In genomic region chr6:166165558-166166313, GRCh38 we compare ENCODE assay signal across 19 cellular contexts. TPM values are rescaled to one million over a fixed set of nuclear protein-coding genes. Genes with fewer than 3 reads are reported as not detected.
A peak's percentile ranks its signal among the peaks of the same experiment; 100 is the strongest.
DNase-seq lines count a peak whose midpoint lies in the region; ATAC-seq, FAIRE-seq and TF ChIP-seq lines count a peak whose summit lies in the region.
"Had no signal": no experiment of that assay in that cellular context is flagged by ENCODE, and none has a peak within 500 bp of the region (broad histone marks: within the 10 kb centered on the region; RNA-seq: fewer than 3 reads in every experiment).

No MANE protein-coding gene starts in this region.

- no peak overlapping the region for H2BK120ac ChIP-seq in H9 (ENCODE audit: low read depth, low read length, poor library complexity, severe bottlenecking)
- H2BK120ac ChIP-seq in mesendoderm (ENCODE audit: low read depth, low read length): no peak overlapping the region

- intact Hi-C loops in K562 (cut with micrococcal nuclease): no loop called here

- POLR2A ChIA-PET in K562 (lab: Yijun Ruan, JAX): no interaction called here

- H2AFZ ChIP-seq in H9 (ENCODE audit: low read length): no peak overlapping the region
- H2AFZ ChIP-seq in K562 (ENCODE audit: low read depth, low read length): no peak overlapping the region

- peak; percentile 57 for FAIRE-seq in K562 (lab: Jason Lieb, UNC)
- FAIRE-seq: RCC 7860 had no signal

- no peak overlapping the region for H3K18ac ChIP-seq in H9 (ENCODE audit: insufficient read length, low read depth, low read length)
- H3K18ac ChIP-seq in mesendoderm (ENCODE audit: low read length): no peak overlapping the region

- ATAC-seq in K562: no peak
- ATAC-seq: CD8-positive, alpha-beta T cell; SK-N-SH treated with all-trans-retinoic acid at 6 μM for 48 hours had no signal

- BruUV-seq in K562 (replicated peaks; lab: Mats Ljungman, UMichigan): no TSS peak

- peaks cover 0 to 1% (median 0%) of the 10 kb centered on the region in 3 experiments; a peak in 1 of 7 replicates for H3K36me3 Mint-ChIP-seq in H9 (ENCODE audit: insufficient read depth in 1 of 3, low read depth in 3 of 3)
- H3K36me3 Mint-ChIP-seq: CD8-positive, alpha-beta T cell had no signal

- peaks cover 71% of the 10 kb centered on the region for H3K27me3 Mint-ChIP-seq in H9 (ENCODE audit: low read depth)

- in situ Hi-C loops in K562 (cut with MboI): no loop called here

- no peak for TF ChIP-seq RAD21 in K562 (CRISPR knock-in tag; conservative IDR thresholded peaks at IDR 0.05 in 1 of 2, IDR thresholded peaks at IDR 0.05 in 1 of 2)

- no peak overlapping the region for H3T11ph ChIP-seq in H9 (ENCODE audit: low read length)

- H4K8ac ChIP-seq in H9 (replicated peaks; ENCODE audit: insufficient read length, low read depth, low read length): no peak overlapping the region
- no peak overlapping the region for H4K8ac ChIP-seq in mesendoderm (ENCODE audit: low read depth, low read length)

- peaks cover 76% of the 10 kb centered on the region for H3K27me3 ChIP-seq in H9 (ENCODE audit: insufficient read depth, low read length)
- peaks cover 24 to 77% of the 10 kb centered on the region in 2 experiments for H3K27me3 ChIP-seq in K562 (ENCODE audit: control insufficient read depth in 2 of 2, insufficient read depth in 2 of 2, low read length in 2 of 2)
- H3K27me3 ChIP-seq in mesendoderm (ENCODE audit: insufficient read depth, low read length, poor library complexity): no peaks in the 10 kb centered on the region

- no peak overlapping the region for H2AK5ac ChIP-seq in H9 (ENCODE audit: insufficient read length, low read length)
- no peak overlapping the region for H2AK5ac ChIP-seq in mesendoderm (ENCODE audit: low read length)

- DNase-seq in H9 (no peak), K562 (ENCODE audit: extremely low read depth in 1 of 4, low spot score in 3 of 4) (peak in 1 of 4 experiments; percentile 5), mesendoderm (peak; percentile 61), HPDE6-E6E7 (ENCODE audit: extremely low spot score) (no peak), GF-D8 (lab: John Stamatoyannopoulos, UW) (no peak), iPS-NIHi11 (ENCODE audit: low spot score) (no peak), COLO829 (ENCODE audit: low spot score) (no peak)
- DNase-seq: CD8-positive, alpha-beta T cell; DND-41; NCI-H1417; NCI-H1930; NCI-H2171; NCI-H510A; NCI-H82; SHP77 had no signal

- peaks cover 27 to 46% of the 10 kb centered on the region in 2 experiments for H3K4me1 Mint-ChIP-seq in H9

- no peak overlapping the region for H2BK20ac ChIP-seq in H9 (ENCODE audit: low read depth, low read length, poor library complexity, severe bottlenecking)

- peaks cover 0 to 8% of the 10 kb centered on the region in 2 experiments; a peak in 1 of 5 replicates for H3K9me3 Mint-ChIP-seq in H9
- H3K9me3 Mint-ChIP-seq: CD8-positive, alpha-beta T cell had no signal

- H4K20me1 ChIP-seq in H9 (ENCODE audit: control insufficient read depth, insufficient read depth, insufficient read length) (no peaks in the 10 kb centered on the region), K562 (replicated peaks; ENCODE audit: control insufficient read depth, insufficient read depth, low read length) (no peaks in the 10 kb centered on the region)

- no CpG with 5 or more reads among the region's 23 CpGs for WGBS in H9 (ENCODE audit: extremely low coverage, insufficient read length, low lambda C conversion rate)
- 4% methylated on average over 23 of the region's 23 CpGs for WGBS in K562 (ENCODE audit: insufficient coverage, low coverage, missing lambda C conversion rate)
- WGBS in mesendoderm (ENCODE audit: extremely low coverage, insufficient coverage, low lambda C conversion rate): no CpG with 5 or more reads among the region's 23 CpGs

- TF ChIP-seq EP300 in K562 (IDR thresholded peaks at IDR 0.05; ENCODE audit: low read length): no peak

- CTCF ChIA-PET in K562 (lab: Yijun Ruan, JAX; ENCODE audit: low intra/inter-chr PET ratio): no interaction called here

- H3K9ac ChIP-seq in H9 (ENCODE audit: extremely low read depth, insufficient read length, low read length): no peak overlapping the region
- H3K9ac ChIP-seq in K562 (ENCODE audit: insufficient read depth in 1 of 2, low read depth in 2 of 2, low read length in 2 of 2): no peak overlapping the region
- H3K9ac ChIP-seq in mesendoderm (ENCODE audit: low read length): peak overlapping the region; percentile 58

- H4K5ac ChIP-seq in H9 (ENCODE audit: insufficient read length, low read depth, low read length): no peak overlapping the region
- no peak overlapping the region for H4K5ac ChIP-seq in mesendoderm (ENCODE audit: low read length)

- no peak overlapping the region for H3K4me3 ChIP-seq in K562
- peak overlapping the region; percentile 78 for H3K4me3 ChIP-seq in mesendoderm (ENCODE audit: low read length)

- no peak overlapping the region for H2BK5ac ChIP-seq in H9 (ENCODE audit: insufficient read length, low read length)
- no peak overlapping the region for H2BK5ac ChIP-seq in mesendoderm (ENCODE audit: low read length)

- H2BK15ac ChIP-seq in H9 (ENCODE audit: low read depth, low read length): no peak overlapping the region
- H2BK15ac ChIP-seq in mesendoderm (replicated peaks; ENCODE audit: low read depth): no peak overlapping the region

- H3K4ac ChIP-seq in H9 (ENCODE audit: low read depth, low read length) (no peak overlapping the region), mesendoderm (ENCODE audit: low read depth, low read length) (no peak overlapping the region)

- H3K27ac Mint-ChIP-seq in H9: no peak overlapping the region
- H3K27ac Mint-ChIP-seq: CD8-positive, alpha-beta T cell had no signal

- no peak overlapping the region for H3K14ac ChIP-seq in H9 (ENCODE audit: insufficient read depth, low read length)

- H3K79me1 ChIP-seq in H9 (ENCODE audit: insufficient read depth, low read depth, low read length, poor library complexity, severe bottlenecking) (no peaks in the 10 kb centered on the region), mesendoderm (ENCODE audit: low read length) (peaks cover 9% of the 10 kb centered on the region)

- peak overlapping the region in 1 of 2 experiments; percentile 88; a peak in 3 of 5 replicates for H3K4me3 Mint-ChIP-seq in H9
- H3K4me3 Mint-ChIP-seq: CD8-positive, alpha-beta T cell had no signal

- peaks cover 27% of the 10 kb centered on the region for H3K23me2 ChIP-seq in H9 (ENCODE audit: insufficient read length, low read depth, low read length, poor library complexity, severe bottlenecking)

- peak overlapping the region; percentile 93 for H3K4me2 ChIP-seq in H9 (ENCODE audit: insufficient read depth, insufficient read length, low read length)
- no peak overlapping the region for H3K4me2 ChIP-seq in K562 (ENCODE audit: insufficient read depth, low read length)
- H3K4me2 ChIP-seq in mesendoderm (ENCODE audit: low read length): peak overlapping the region; percentile 67

- H3K79me2 ChIP-seq in H9 (ENCODE audit: insufficient read depth, low read length) (no peaks in the 10 kb centered on the region), K562 (ENCODE audit: control insufficient read depth, insufficient read depth, low read length) (no peaks in the 10 kb centered on the region), mesendoderm (ENCODE audit: control insufficient read depth, insufficient read depth, low read length) (peaks cover 40% of the 10 kb centered on the region)

- no peak overlapping the region for H2BK12ac ChIP-seq in H9 (ENCODE audit: insufficient read length, low read depth, low read length)

- H3K9me3 ChIP-seq in H9 (ENCODE audit: control insufficient read depth, low read depth, low read length) (no peaks in the 10 kb centered on the region), K562 (replicated peaks; ENCODE audit: control insufficient read depth, insufficient read depth, low read depth, low read length) (no peaks in the 10 kb centered on the region)

- no peak overlapping the region for H4K91ac ChIP-seq in H9 (ENCODE audit: insufficient read length, low read depth, low read length)

- H3K36me3 ChIP-seq in K562 (ENCODE audit: control insufficient read depth, insufficient read depth, low read length) (no peaks in the 10 kb centered on the region), mesendoderm (ENCODE audit: control insufficient read depth, insufficient read depth, low read length) (peaks cover under 1% of the 10 kb centered on the region)

- no peaks in the 10 kb centered on the region for H3K9me1 ChIP-seq in K562 (ENCODE audit: control insufficient read depth, insufficient read depth, low read length)

- no peaks in the 10 kb centered on the region for H3K4me1 ChIP-seq in H9 (ENCODE audit: insufficient read depth, low read length)
- peaks cover 0 to 17% of the 10 kb centered on the region in 2 experiments; a peak in 1 of 5 replicates for H3K4me1 ChIP-seq in K562 (replicated peaks in 1 of 2; ENCODE audit: control insufficient read depth in 2 of 2, insufficient read depth in 2 of 2, low read length in 2 of 2)
- H3K4me1 ChIP-seq in mesendoderm (ENCODE audit: control insufficient read depth, low read depth, low read length): peaks cover 7% of the 10 kb centered on the region

- H3K56ac ChIP-seq in H9 (ENCODE audit: insufficient read length, low read depth, low read length): no peak overlapping the region
- H3K56ac ChIP-seq in mesendoderm (ENCODE audit: low read length): peak overlapping the region; percentile 93

- H3K27ac ChIP-seq in H9 (ENCODE audit: insufficient read length, low read depth, low read length) (no peak overlapping the region), K562 (ENCODE audit: extremely low read depth, low read depth, low read length) (no peak overlapping the region), mesendoderm (ENCODE audit: low read depth, low read length) (no peak overlapping the region)

- no peak for TF ChIP-seq POLR2A in K562 (conservative IDR thresholded peaks at IDR 0.05)

- H3K23ac ChIP-seq in H9 (ENCODE audit: insufficient read length, low read depth, low read length) (no peak overlapping the region), mesendoderm (ENCODE audit: low read length) (peak overlapping the region; percentile 30)

- TF ChIP-seq CTCF in H9 (conservative IDR thresholded peaks at IDR 0.05): no peak
- no peak for TF ChIP-seq CTCF in K562 (IDR thresholded peaks at IDR 0.05 in 2 of 3, conservative IDR thresholded peaks at IDR 0.05 in 1 of 3; ENCODE audit: insufficient read depth in 2 of 3, low read depth in 1 of 3, low read length in 3 of 3)

RNA-seq across cellular contexts. Expression of gene TBXT, which starts 1.9 kb away (rescaled TPM):
- 0.31 and 0.48 TPM in 2 replicates for total RNA-seq in H9 (2021)
- total RNA-seq in K562 (2011; cell fraction: chromatin; rRNA removed; ENCODE audit: low replicate concordance): not detected in 2 replicates
- total RNA-seq in K562 (2011; cell fraction: nucleolus; rRNA removed): not detected in 2 replicates
- total RNA-seq in K562 (2011; cell fraction: nucleoplasm; rRNA removed): not detected in 2 replicates
- not detected in 2 replicates for total RNA-seq in K562 (2014; rRNA removed)
- not detected in 2 replicates for total RNA-seq in K562 (2014; rRNA removed; fragmentation: Illumina TruSeq; extraction: Trizol)
- not detected in 2 replicates for total RNA-seq in K562 (2015; rRNA removed; fragmentation: Illumina TruSeq; extraction: Trizol)
- total RNA-seq in K562 (2021): not detected in 2 replicates
- polyA plus RNA-seq in K562 (2011; rRNA removed): not detected in 2 replicates
- polyA plus RNA-seq in K562 (2011; cell fraction: cytosol; rRNA removed): not detected in 2 replicates
- polyA plus RNA-seq in K562 (2011; cell fraction: nucleus; rRNA removed): not detected in 2 replicates
- polyA plus RNA-seq in K562 (2012): not detected in 2 replicates
- polyA plus RNA-seq in K562 (2014; fragmentation: Illumina TruSeq; extraction: Trizol): not detected in 2 replicates
- polyA plus RNA-seq in K562 (2014; fragmentation: Nextera tagmentation; extraction: Ambion mirVana): not detected
- polyA plus RNA-seq in K562 (2014; rRNA removed): not detected in 2 replicates
- polyA minus RNA-seq in K562 (2011; rRNA and poly(A)+ RNA removed): not detected in 2 replicates
- not detected in 2 replicates for polyA minus RNA-seq in K562 (2011; cell fraction: cytosol; rRNA and poly(A)+ RNA removed)
- polyA minus RNA-seq in K562 (2011; cell fraction: nucleus; rRNA and poly(A)+ RNA removed): not detected in 2 replicates
- 168 TPM for polyA plus RNA-seq in mesendoderm (2013, experiment 1 of 2)
- polyA plus RNA-seq in mesendoderm (2013, experiment 2 of 2): 162 TPM
- total RNA-seq: CD8-positive, alpha-beta T cell; LHCN-M2 had no signal
- polyA plus RNA-seq: BJ had no signal
